ENCODE assay signal across 8 cellular contexts in the genomic region with DNA sequence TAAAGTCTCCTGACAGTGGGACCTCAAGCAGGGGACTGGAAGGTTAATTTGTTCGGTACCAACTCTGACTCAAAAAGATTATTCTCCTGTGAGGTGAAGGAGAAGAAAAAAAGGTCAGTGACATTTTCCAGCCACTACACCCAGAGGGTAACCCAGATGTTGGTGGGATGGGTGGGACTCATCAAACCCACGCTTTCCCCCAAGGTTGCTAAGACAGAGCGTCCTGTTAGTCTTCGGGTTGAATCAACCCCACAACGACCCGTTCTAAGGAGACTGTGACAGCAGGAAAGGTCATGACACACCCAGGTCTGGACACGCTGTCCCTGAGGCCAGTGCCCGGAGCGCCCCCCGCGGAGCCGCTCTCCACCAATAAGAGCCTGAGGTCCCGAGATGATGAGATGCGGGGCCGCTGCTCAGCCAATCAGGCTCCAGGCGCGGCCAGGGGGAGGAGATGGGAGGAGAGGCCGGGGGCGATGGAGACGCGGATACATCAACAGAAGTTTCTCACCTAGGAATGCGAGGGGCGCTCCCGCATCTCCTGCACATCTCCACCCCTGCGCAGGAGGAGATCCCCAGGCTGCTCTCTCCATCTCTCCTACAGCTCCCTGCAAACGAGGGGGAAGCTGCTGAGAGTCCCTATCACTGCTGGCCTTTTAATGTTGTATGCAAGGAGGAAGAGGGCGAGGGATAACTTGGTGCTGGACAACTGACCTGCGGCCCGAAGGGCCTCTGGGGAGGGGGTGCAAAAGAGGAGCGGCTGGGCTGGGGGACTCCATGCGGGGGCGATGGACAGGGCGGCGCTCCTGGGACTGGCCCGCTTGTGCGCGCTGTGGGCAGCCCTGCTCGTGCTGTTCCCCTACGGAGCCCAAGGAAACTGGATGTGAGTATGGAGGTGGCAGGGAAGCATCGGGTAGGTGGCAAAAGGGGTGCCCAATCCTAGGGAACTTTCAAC. TPM values are rescaled to one million over a fixed set of nuclear protein-coding genes. Genes with fewer than 3 reads are reported as not detected.
DNase-seq lines count a peak whose midpoint lies in the region; ATAC-seq and TF ChIP-seq lines count a peak whose summit lies in the region.

A gene with protein sequence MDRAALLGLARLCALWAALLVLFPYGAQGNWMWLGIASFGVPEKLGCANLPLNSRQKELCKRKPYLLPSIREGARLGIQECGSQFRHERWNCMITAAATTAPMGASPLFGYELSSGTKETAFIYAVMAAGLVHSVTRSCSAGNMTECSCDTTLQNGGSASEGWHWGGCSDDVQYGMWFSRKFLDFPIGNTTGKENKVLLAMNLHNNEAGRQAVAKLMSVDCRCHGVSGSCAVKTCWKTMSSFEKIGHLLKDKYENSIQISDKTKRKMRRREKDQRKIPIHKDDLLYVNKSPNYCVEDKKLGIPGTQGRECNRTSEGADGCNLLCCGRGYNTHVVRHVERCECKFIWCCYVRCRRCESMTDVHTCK (plus strand): TSS at position 493 of the 952 bp plus-strand sequence. CDS start 293 bp downstream, at position 786.

- peak; percentile 8 for DNase-seq in Ammon's horn (ENCODE audit: low spot score)
- DNase-seq in HCT116 (ENCODE audit: low read depth, low spot score), result peak; percentile 74
- DNase-seq in astrocyte of the hippocampus (ENCODE audit: low read depth, low spot score), result peak; percentile 53
- peak; percentile 57 for DNase-seq in left kidney (ENCODE audit: low read depth, low spot score)
- no peak for DNase-seq in DMS114 treated with DMSO at 0.1 percent for 48 hours (lab: John Stamatoyannopoulos, UW; ENCODE audit: unreplicated experiment)
- no peak for DNase-seq in activated CD4-positive, CD25-positive, alpha-beta regulatory T cell treated with anti-CD3 and anti-CD28 coated beads, Interleukin-2, amount 50 U/mL, for 72 hours

- peak; percentile 87 for ATAC-seq in HCT116
- no peak for ATAC-seq in HG03139 (IDR thresholded peaks at IDR 0.05; ENCODE audit: unreplicated experiment)

- H3K27ac ChIP-seq in HCT116 (ENCODE audit: low read depth, low read length), result peak within 1 kb of the TSS; percentile 92
- no peak within 1 kb of the TSS for H3K27ac ChIP-seq in thymus (ENCODE audit: low read depth)

- intact Hi-C loops in HCT116 (cut with micrococcal nuclease), result loop anchor here (2.0 kb wide), 1 partner anchor 30 kb away; no protein-coding TSS in a partner anchor

- TF ChIP-seq POLR2A in HCT116 (IDR thresholded peaks at IDR 0.05; ENCODE audit: borderline replicate concordance, extremely low read depth, insufficient read depth, insufficient read length), result peak; percentile 71

- no peaks in the 10 kb centered on the region for H3K9me2 ChIP-seq in HCT116 (ENCODE audit: insufficient read depth)

- H3K4me3 ChIP-seq in HCT116 (replicated peaks in 1 of 2; ENCODE audit: low read depth in 1 of 2, low read length in 2 of 2) (peak within 1 kb of the TSS; percentile 55 to 88), thymus (ENCODE audit: low read length) (peak within 1 kb of the TSS; percentile 20)

- H3K4me2 ChIP-seq in HCT116 (ENCODE audit: low read length), result peak within 1 kb of the TSS; percentile 88

- H2AFZ ChIP-seq in HCT116 (ENCODE audit: low read depth, low read length, poor library complexity, severe bottlenecking), result no peak within 1 kb of the TSS

- peaks cover 32 to 65% of the 10 kb centered on the region in 2 experiments; a peak in 3 of 4 replicates for H3K4me1 ChIP-seq in HCT116 (ENCODE audit: control insufficient read depth in 1 of 2, insufficient read depth in 2 of 2, low read length in 2 of 2)
- no peaks in the 10 kb centered on the region for H3K4me1 ChIP-seq in thymus (ENCODE audit: control insufficient read depth, insufficient read depth, low read length)

- TF ChIP-seq CTCF in HCT116 (IDR thresholded peaks at IDR 0.05 in 2 of 3, conservative IDR thresholded peaks at IDR 0.05 in 1 of 3; ENCODE audit: borderline replicate concordance in 1 of 3, insufficient read depth in 1 of 3, low read depth in 2 of 3, low read length in 2 of 3), result no peak

- WGBS in thymus, result 19% methylated on average over 40 of the region's 40 CpGs

- peaks cover 51% of the 10 kb centered on the region for H3K79me2 ChIP-seq in HCT116 (ENCODE audit: insufficient read depth, low read length)

- TSS peak; percentile 38 for BruUV-seq in HCT116 (replicated peaks; lab: Mats Ljungman, UMichigan)

- H3K36me3 ChIP-seq in HCT116 (ENCODE audit: control insufficient read depth in 1 of 2, insufficient read depth in 2 of 2, low read length in 2 of 2) (peaks cover 17 to 20% of the 10 kb centered on the region in 2 experiments), thymus (ENCODE audit: control insufficient read depth, insufficient read depth) (no peaks in the 10 kb centered on the region)

- H3K9me3 ChIP-seq in HCT116 (ENCODE audit: control insufficient read depth in 1 of 2, insufficient read depth in 1 of 2, low read depth in 1 of 2, low read length in 2 of 2) (no peaks in the 10 kb centered on the region), thymus (ENCODE audit: control insufficient read depth) (no peaks in the 10 kb centered on the region)

- no peaks in the 10 kb centered on the region for H3K27me3 ChIP-seq in HCT116 (ENCODE audit: insufficient read depth, low read length)
- peaks cover 40% of the 10 kb centered on the region for H3K27me3 ChIP-seq in thymus (ENCODE audit: control insufficient read depth, insufficient read depth)

- RAD21 ChIA-PET in HCT116 (lab: Charles Lee; ENCODE audit: low non-redundant PET in 1 of 2, low total read pairs in 2 of 2, uncharacterized antibody in 2 of 2, unreplicated experiment in 2 of 2), result interaction anchor here in 1 of 2 experiments (0.6 kb wide), 1 partner anchor 71 kb away, joined by 7 read pairs; no protein-coding TSS in a partner anchor

- no peak for TF ChIP-seq RAD21 in HCT116 (IDR thresholded peaks at IDR 0.05; ENCODE audit: low read depth)

- CTCF ChIA-PET in HCT116 (lab: Charles Lee), result interaction anchor here (1.0 to 1.2 kb wide), 2 partner anchors 192 to 666 kb away, joined by 3 to 4 read pairs; no protein-coding TSS in a partner anchor

- no peaks in the 10 kb centered on the region for H4K20me1 ChIP-seq in HCT116 (ENCODE audit: insufficient read depth)

- POLR2A ChIA-PET in HCT116 (lab: Charles Lee), result no interaction called here

- H3K9ac ChIP-seq in HCT116 (ENCODE audit: low read length), result peak within 1 kb of the TSS; percentile 79

TF ChIP-seq in HCT116, 20 proteins besides CTCF, POLR2A, EP300 and RAD21 (continues in another document):
- TF ChIP-seq ZNF274 (IDR thresholded peaks at IDR 0.05; ENCODE audit: low read depth, low read length), result no peak
- TF ChIP-seq, protein P1, sequence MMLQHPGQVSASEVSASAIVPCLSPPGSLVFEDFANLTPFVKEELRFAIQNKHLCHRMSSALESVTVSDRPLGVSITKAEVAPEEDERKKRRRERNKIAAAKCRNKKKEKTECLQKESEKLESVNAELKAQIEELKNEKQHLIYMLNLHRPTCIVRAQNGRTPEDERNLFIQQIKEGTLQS (IDR thresholded peaks at IDR 0.05), result no peak
- no peak for TF ChIP-seq EZH2 (IDR thresholded peaks at IDR 0.05)
- TF ChIP-seq, protein P2, sequence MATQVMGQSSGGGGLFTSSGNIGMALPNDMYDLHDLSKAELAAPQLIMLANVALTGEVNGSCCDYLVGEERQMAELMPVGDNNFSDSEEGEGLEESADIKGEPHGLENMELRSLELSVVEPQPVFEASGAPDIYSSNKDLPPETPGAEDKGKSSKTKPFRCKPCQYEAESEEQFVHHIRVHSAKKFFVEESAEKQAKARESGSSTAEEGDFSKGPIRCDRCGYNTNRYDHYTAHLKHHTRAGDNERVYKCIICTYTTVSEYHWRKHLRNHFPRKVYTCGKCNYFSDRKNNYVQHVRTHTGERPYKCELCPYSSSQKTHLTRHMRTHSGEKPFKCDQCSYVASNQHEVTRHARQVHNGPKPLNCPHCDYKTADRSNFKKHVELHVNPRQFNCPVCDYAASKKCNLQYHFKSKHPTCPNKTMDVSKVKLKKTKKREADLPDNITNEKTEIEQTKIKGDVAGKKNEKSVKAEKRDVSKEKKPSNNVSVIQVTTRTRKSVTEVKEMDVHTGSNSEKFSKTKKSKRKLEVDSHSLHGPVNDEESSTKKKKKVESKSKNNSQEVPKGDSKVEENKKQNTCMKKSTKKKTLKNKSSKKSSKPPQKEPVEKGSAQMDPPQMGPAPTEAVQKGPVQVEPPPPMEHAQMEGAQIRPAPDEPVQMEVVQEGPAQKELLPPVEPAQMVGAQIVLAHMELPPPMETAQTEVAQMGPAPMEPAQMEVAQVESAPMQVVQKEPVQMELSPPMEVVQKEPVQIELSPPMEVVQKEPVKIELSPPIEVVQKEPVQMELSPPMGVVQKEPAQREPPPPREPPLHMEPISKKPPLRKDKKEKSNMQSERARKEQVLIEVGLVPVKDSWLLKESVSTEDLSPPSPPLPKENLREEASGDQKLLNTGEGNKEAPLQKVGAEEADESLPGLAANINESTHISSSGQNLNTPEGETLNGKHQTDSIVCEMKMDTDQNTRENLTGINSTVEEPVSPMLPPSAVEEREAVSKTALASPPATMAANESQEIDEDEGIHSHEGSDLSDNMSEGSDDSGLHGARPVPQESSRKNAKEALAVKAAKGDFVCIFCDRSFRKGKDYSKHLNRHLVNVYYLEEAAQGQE (IDR thresholded peaks at IDR 0.05; ENCODE audit: low read depth), result no peak
- no peak for TF ChIP-seq EZH2phosphoT487 (IDR thresholded peaks at IDR 0.05; ENCODE audit: borderline replicate concordance)
- TF ChIP-seq SRF (IDR thresholded peaks at IDR 0.05; ENCODE audit: low read depth), result no peak
- peak; percentile 58; the same call in 1 of the 2 replicates for TF ChIP-seq EGR1 (IDR thresholded peaks at IDR 0.05; ENCODE audit: low read depth)
- no peak for TF ChIP-seq ELF1 (IDR thresholded peaks at IDR 0.05; ENCODE audit: borderline replicate concordance, low read depth)
- TF ChIP-seq JUND (IDR thresholded peaks at IDR 0.05), result no peak
- TF ChIP-seq, protein P3, sequence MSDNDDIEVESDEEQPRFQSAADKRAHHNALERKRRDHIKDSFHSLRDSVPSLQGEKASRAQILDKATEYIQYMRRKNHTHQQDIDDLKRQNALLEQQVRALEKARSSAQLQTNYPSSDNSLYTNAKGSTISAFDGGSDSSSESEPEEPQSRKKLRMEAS (IDR thresholded peaks at IDR 0.05), result 0 out of 2 replicates have a peak, but pooled peaks have one; percentile 59

RNA-seq across cellular contexts. Expression of the gene that starts here (rescaled TPM):
- 152 TPM for total RNA-seq in HCT116 (2021; ENCODE audit: unreplicated experiment)
- 89.8 and 100 TPM in 2 replicates for polyA plus RNA-seq in HCT116 (2012)
- polyA plus RNA-seq in thymus, result 0.30 TPM

Comparison
In these comparisons a context has a peak if more than half of its experiments do, and no peak if none do; other contexts are left out.
1. DNase-seq: peak in Ammon's horn (single experiment), HCT116 (single experiment), astrocyte of the hippocampus (single experiment) and left kidney (single experiment); none in DMS114 treated with DMSO at 0.1 percent for 48 hours (single experiment) and activated CD4-positive, CD25-positive, alpha-beta regulatory T cell treated with anti-CD3 and anti-CD28 coated beads, Interleukin-2, amount 50 U/mL, for 72 hours (single experiment).